Comparison of ENCODE assay signal across 16 cellular contexts in genomic region chr12:67525500-67525884, GRCh38.
"Had no signal": no experiment of that assay in that cellular context is flagged by ENCODE, and none has a peak within 500 bp of the region (broad histone marks: within the 10 kb centered on the region; RNA-seq: fewer than 3 reads in every experiment).

No MANE protein-coding gene starts in this region.

- H3K27me3 Mint-ChIP-seq: activated naive CD8-positive, alpha-beta T cell treated with anti-CD3 and anti-CD28 coated beads for 36 hours; central memory CD8-positive, alpha-beta T cell had no signal

- H3K36me3 ChIP-seq: esophagus squamous epithelium had no signal

- H3K4me3 ChIP-seq: body of pancreas, coronary artery, esophagus squamous epithelium had no signal

- H3K9me3 Mint-ChIP-seq: activated naive CD8-positive, alpha-beta T cell treated with anti-CD3 and anti-CD28 coated beads for 36 hours; central memory CD8-positive, alpha-beta T cell; immature natural killer cell; natural killer cell; stimulated activated memory B cell treated with anti-CD40 and anti-IgM and Interleukin-4, amounts not matched to agents 10 μg/mL and 1 μg/mL and 100 μg/mL, for 72 hours had no signal

- H3K4me1 ChIP-seq: body of pancreas had no signal

- H3K27ac ChIP-seq: body of pancreas, coronary artery, esophagus squamous epithelium had no signal

- H3K4me1 Mint-ChIP-seq: activated CD4-positive, alpha-beta T cell treated with anti-CD3 and anti-CD28 coated beads, Interleukin-2, amount 10 ng/mL, durations not matched to agents 24 days and 14 days had no signal

- H3K4me3 Mint-ChIP-seq: activated CD4-positive, alpha-beta T cell treated with anti-CD3 and anti-CD28 coated beads, Interleukin-2, amount 10 ng/mL, durations not matched to agents 24 days and 14 days; activated naive CD8-positive, alpha-beta T cell treated with anti-CD3 and anti-CD28 coated beads for 36 hours; central memory CD8-positive, alpha-beta T cell; immature natural killer cell; natural killer cell; stimulated activated memory B cell treated with anti-CD40 and anti-IgM and Interleukin-4, amounts not matched to agents 10 μg/mL and 1 μg/mL and 100 μg/mL, for 72 hours had no signal

- H3K9me3 ChIP-seq: body of pancreas, esophagus squamous epithelium had no signal

- H3K27me3 ChIP-seq: body of pancreas, esophagus squamous epithelium had no signal

- H3K27ac Mint-ChIP-seq: activated CD4-positive, alpha-beta T cell treated with anti-CD3 and anti-CD28 coated beads, Interleukin-2, amount 10 ng/mL, durations not matched to agents 24 days and 14 days; activated naive CD8-positive, alpha-beta T cell treated with anti-CD3 and anti-CD28 coated beads for 36 hours; natural killer cell; stimulated activated memory B cell treated with anti-CD40 and anti-IgM and Interleukin-4, amounts not matched to agents 10 μg/mL and 1 μg/mL and 100 μg/mL, for 72 hours had no signal

- DNase-seq: activated CD4-positive, alpha-beta T cell treated with anti-CD3 and anti-CD28 coated beads, Interleukin-2, amount 10 ng/mL, durations not matched to agents 24 days and 14 days; activated CD4-positive, CD25-positive, alpha-beta regulatory T cell; activated gamma-delta T cell treated with Interleukin-2 at 50 U/mL for 16 hours; activated naive CD8-positive, alpha-beta T cell treated with anti-CD3 and anti-CD28 coated beads for 36 hours; body of pancreas; effector CD4-positive, alpha-beta T cell; esophagus squamous epithelium; hypothalamus; immature natural killer cell; mesenchymal stem cell; natural killer cell; nucleus accumbens; stimulated activated CD4-positive, alpha-beta T cell treated with anti-CD3 and anti-CD28 coated beads, Interleukin-2, amount 100 ng/mL, for 48 hours had no signal

- H3K36me3 Mint-ChIP-seq: activated naive CD8-positive, alpha-beta T cell treated with anti-CD3 and anti-CD28 coated beads for 36 hours; immature natural killer cell; natural killer cell; stimulated activated memory B cell treated with anti-CD40 and anti-IgM and Interleukin-4, amounts not matched to agents 10 μg/mL and 1 μg/mL and 100 μg/mL, for 72 hours had no signal

- ATAC-seq: body of pancreas; natural killer cell; stimulated activated memory B cell treated with anti-CD40 and anti-IgM and Interleukin-4, amounts not matched to agents 10 μg/mL and 1 μg/mL and 100 μg/mL, for 72 hours had no signal
